In genomic region chr6:166459272-166459671, GRCh38 we compare ENCODE assay signal across 39 cellular contexts.
"Had no signal": no experiment of that assay in that cellular context is flagged by ENCODE, and none has a peak within 500 bp of the region (broad histone marks: within the 10 kb centered on the region; RNA-seq: fewer than 3 reads in every experiment).

No MANE protein-coding gene starts in this region.

- H3K27me3 Mint-ChIP-seq: activated B cell treated with CpG ODN at 0.5 μM for 24 hours; activated CD4-positive, alpha-beta memory T cell treated with anti-CD3 and anti-CD28 coated beads for 36 hours; activated CD4-positive, alpha-beta T cell treated with anti-CD3 and anti-CD28 coated beads, Interleukin-2, amount 10 ng/mL, durations not matched to agents 24 days and 14 days; activated CD8-positive, alpha-beta T cell treated with anti-CD3 and anti-CD28 coated beads for 36 hours; activated naive CD4-positive, alpha-beta T cell treated with anti-CD3 and anti-CD28 coated beads, Interleukin-2, amount 50 U/mL, for 24 hours; activated naive CD8-positive, alpha-beta T cell; activated naive CD8-positive, alpha-beta T cell treated with anti-CD3 and anti-CD28 coated beads, Interleukin-2, amount 50 U/mL, for 24 hours; activated T-helper 17 cell treated with anti-CD3 and anti-CD28 coated beads, Interleukin-2, amount 50 U/mL, for 72 hours; brain; central memory CD8-positive, alpha-beta T cell had no signal

- H3K27ac ChIP-seq: ascending aorta, cardiac muscle cell, VCaP had no signal

- H3K27me3 ChIP-seq: ascending aorta, cardiac muscle cell had no signal

- H3K36me3 ChIP-seq: cardiac muscle cell had no signal

- ATAC-seq: activated CD8-positive, alpha-beta T cell treated with anti-CD3 and anti-CD28 coated beads for 36 hours; activated naive CD8-positive, alpha-beta T cell treated with anti-CD3 and anti-CD28 coated beads, Interleukin-2, amount 50 U/mL, for 24 hours; activated T-cell treated with anti-CD3 and anti-CD28 coated beads, Interleukin-2, amount 50 U/mL, for 4 hours; activated T-cell treated with anti-CD3 and anti-CD28 coated beads, Interleukin-2, amount 50 U/mL, for 72 hours; activated T-helper 17 cell treated with anti-CD3 and anti-CD28 coated beads, Interleukin-2, amount 50 U/mL, for 72 hours had no signal

- H3K4me1 ChIP-seq: ascending aorta had no signal

- H3K9me3 Mint-ChIP-seq: activated B cell treated with CpG ODN at 0.5 μM for 24 hours; activated CD4-positive, alpha-beta T cell treated with anti-CD3 and anti-CD28 coated beads, Interleukin-2, amount 10 ng/mL, durations not matched to agents 24 days and 14 days; activated CD8-positive, alpha-beta T cell treated with anti-CD3 and anti-CD28 coated beads for 36 hours; activated naive CD4-positive, alpha-beta T cell treated with anti-CD3 and anti-CD28 coated beads, Interleukin-2, amount 50 U/mL, for 24 hours; activated naive CD8-positive, alpha-beta T cell treated with anti-CD3 and anti-CD28 coated beads, Interleukin-2, amount 50 U/mL, for 24 hours; activated T-helper 17 cell treated with anti-CD3 and anti-CD28 coated beads, Interleukin-2, amount 50 U/mL, for 72 hours; central memory CD8-positive, alpha-beta T cell had no signal

- H3K27ac Mint-ChIP-seq: activated B cell treated with CpG ODN at 0.5 μM for 24 hours; activated CD4-positive, alpha-beta memory T cell treated with anti-CD3 and anti-CD28 coated beads for 36 hours; activated CD4-positive, alpha-beta T cell treated with anti-CD3 and anti-CD28 coated beads, Interleukin-2, amount 10 ng/mL, durations not matched to agents 24 days and 14 days; activated CD8-positive, alpha-beta T cell treated with anti-CD3 and anti-CD28 coated beads for 36 hours; activated naive CD4-positive, alpha-beta T cell treated with anti-CD3 and anti-CD28 coated beads for 36 hours; activated naive CD4-positive, alpha-beta T cell treated with anti-CD3 and anti-CD28 coated beads, Interleukin-2, amount 50 U/mL, for 24 hours; activated naive CD8-positive, alpha-beta T cell; activated naive CD8-positive, alpha-beta T cell treated with anti-CD3 and anti-CD28 coated beads, Interleukin-2, amount 10 ng/mL, durations not matched to agents 7 days and 5 days; activated naive CD8-positive, alpha-beta T cell treated with anti-CD3 and anti-CD28 coated beads, Interleukin-2, amount 50 U/mL, for 24 hours; activated T-cell treated with anti-CD3 and anti-CD28 coated beads, Interleukin-2, amount 50 U/mL, for 72 hours; activated T-helper 1 cell treated with anti-CD3 and anti-CD28 coated beads, Interleukin-12 subunit alpha, Interleukin-12 subunit beta, Interleukin-2, Interleukin-4 antibody, amounts not matched to agents 30 ng/mL and 10 ng/mL and 1 ng/mL, durations not matched to agents 14 hours and 24 hours and 36 hours; activated T-helper 17 cell treated with anti-CD3 and anti-CD28 coated beads, Interleukin-2, amount 50 U/mL, for 72 hours; T-helper 1 cell treated with Interleukin-12 subunit alpha and Interleukin-12 subunit beta and Interleukin-4 antibody, amounts not matched to agents 30 μg/mL and 1 μg/mL, for 36 hours; T-helper 2 cell treated with Interferon-gamma antibody and Interleukin-4, amounts not matched to agents 5 μg/mL and 100 μg/mL, for 36 hours had no signal

- H3K9me3 ChIP-seq: ascending aorta had no signal

- DNase-seq: activated B cell treated with CpG ODN at 0.5 μM for 24 hours; activated CD4-positive, alpha-beta memory T cell treated with anti-CD3 and anti-CD28 coated beads for 36 hours; activated CD4-positive, alpha-beta T cell treated with anti-CD3 and anti-CD28 coated beads for 4 hours; activated CD4-positive, alpha-beta T cell treated with anti-CD3 and anti-CD28 coated beads, Interleukin-2, amount 10 ng/mL, durations not matched to agents 24 days and 14 days; activated CD4-positive, alpha-beta T cell treated with anti-CD3 and anti-CD28 coated beads, Interleukin-2, amount 50 U/mL, for 1 hour; activated CD4-positive, alpha-beta T cell treated with anti-CD3 and anti-CD28 coated beads, Interleukin-2, amount 50 U/mL, for 4 hours; activated CD4-positive, CD25-positive, alpha-beta regulatory T cell treated with anti-CD3 and anti-CD28 coated beads, Interleukin-2, amount 50 U/mL, for 72 hours; activated CD8-positive, alpha-beta memory T cell treated with anti-CD3 and anti-CD28 coated beads, Interleukin-2, amount 50 U/mL, for 4 hours; activated CD8-positive, alpha-beta T cell treated with anti-CD3 and anti-CD28 coated beads for 36 hours; activated effector memory CD4-positive, alpha-beta T cell treated with anti-CD3 and anti-CD28 coated beads, Interleukin-2, amount 50 U/mL, for 16 hours; activated gamma-delta T cell treated with Interleukin-2 at 50 U/mL for 16 hours; activated naive CD4-positive, alpha-beta T cell; activated naive CD4-positive, alpha-beta T cell treated with anti-CD3 and anti-CD28 coated beads for 36 hours; activated naive CD8-positive, alpha-beta T cell treated with anti-CD3 and anti-CD28 coated beads, Interleukin-2, amount 10 ng/mL, durations not matched to agents 7 days and 5 days; activated naive CD8-positive, alpha-beta T cell treated with anti-CD3 and anti-CD28 coated beads, Interleukin-2, amount 50 U/mL, for 24 hours; activated T-cell treated with anti-CD3 and anti-CD28 coated beads for 4 hours; activated T-cell treated with anti-CD3 and anti-CD28 coated beads, Interleukin-2, amount 50 U/mL, for 1 hour; activated T-cell treated with anti-CD3 and anti-CD28 coated beads, Interleukin-2, amount 50 U/mL, for 4 hours; activated T-cell treated with anti-CD3 and anti-CD28 coated beads, Interleukin-2, amount 50 U/mL, for 72 hours; amygdala; anterior cingulate cortex; caudate nucleus; cerebellar nuclear complex; T-helper 1 cell; T-helper 2 cell; T-helper 9 cell had no signal

- H3K4me3 ChIP-seq: ascending aorta, cardiac muscle cell had no signal

- FAIRE-seq: bronchial epithelial cell, TTC549 had no signal

- H3K4me1 Mint-ChIP-seq: activated CD4-positive, alpha-beta T cell treated with anti-CD3 and anti-CD28 coated beads, Interleukin-2, amount 10 ng/mL, durations not matched to agents 24 days and 14 days; activated naive CD4-positive, alpha-beta T cell treated with anti-CD3 and anti-CD28 coated beads, Interleukin-2, amount 50 U/mL, for 24 hours; activated naive CD8-positive, alpha-beta T cell treated with anti-CD3 and anti-CD28 coated beads, Interleukin-2, amount 10 ng/mL, durations not matched to agents 7 days and 5 days; activated T-helper 17 cell treated with anti-CD3 and anti-CD28 coated beads, Interleukin-2, amount 50 U/mL, for 72 hours; central memory CD8-positive, alpha-beta T cell had no signal

- H3K4me3 Mint-ChIP-seq: activated B cell treated with CpG ODN at 0.5 μM for 24 hours; activated CD4-positive, alpha-beta memory T cell treated with anti-CD3 and anti-CD28 coated beads for 36 hours; activated CD4-positive, alpha-beta T cell treated with anti-CD3 and anti-CD28 coated beads, Interleukin-2, amount 10 ng/mL, durations not matched to agents 24 days and 14 days; activated CD8-positive, alpha-beta T cell treated with anti-CD3 and anti-CD28 coated beads for 36 hours; activated naive CD4-positive, alpha-beta T cell treated with anti-CD3 and anti-CD28 coated beads for 36 hours; activated naive CD4-positive, alpha-beta T cell treated with anti-CD3 and anti-CD28 coated beads, Interleukin-2, amount 50 U/mL, for 24 hours; activated naive CD8-positive, alpha-beta T cell; activated naive CD8-positive, alpha-beta T cell treated with anti-CD3 and anti-CD28 coated beads, Interleukin-2, amount 10 ng/mL, durations not matched to agents 7 days and 5 days; activated naive CD8-positive, alpha-beta T cell treated with anti-CD3 and anti-CD28 coated beads, Interleukin-2, amount 50 U/mL, for 24 hours; activated T-cell treated with anti-CD3 and anti-CD28 coated beads, Interleukin-2, amount 50 U/mL, for 4 hours; activated T-cell treated with anti-CD3 and anti-CD28 coated beads, Interleukin-2, amount 50 U/mL, for 72 hours; activated T-helper 1 cell treated with anti-CD3 and anti-CD28 coated beads, Interleukin-12 subunit alpha, Interleukin-12 subunit beta, Interleukin-2, Interleukin-4 antibody, amounts not matched to agents 30 ng/mL and 10 ng/mL and 1 ng/mL, durations not matched to agents 14 hours and 24 hours and 36 hours; activated T-helper 17 cell treated with anti-CD3 and anti-CD28 coated beads, Interleukin-2, amount 50 U/mL, for 72 hours; brain; central memory CD8-positive, alpha-beta T cell; T-helper 1 cell treated with Interleukin-12 subunit alpha and Interleukin-12 subunit beta and Interleukin-4 antibody, amounts not matched to agents 30 μg/mL and 1 μg/mL, for 36 hours; T-helper 2 cell treated with Interferon-gamma antibody and Interleukin-4, amounts not matched to agents 5 μg/mL and 100 μg/mL, for 36 hours had no signal
